In the genomic region with DNA sequence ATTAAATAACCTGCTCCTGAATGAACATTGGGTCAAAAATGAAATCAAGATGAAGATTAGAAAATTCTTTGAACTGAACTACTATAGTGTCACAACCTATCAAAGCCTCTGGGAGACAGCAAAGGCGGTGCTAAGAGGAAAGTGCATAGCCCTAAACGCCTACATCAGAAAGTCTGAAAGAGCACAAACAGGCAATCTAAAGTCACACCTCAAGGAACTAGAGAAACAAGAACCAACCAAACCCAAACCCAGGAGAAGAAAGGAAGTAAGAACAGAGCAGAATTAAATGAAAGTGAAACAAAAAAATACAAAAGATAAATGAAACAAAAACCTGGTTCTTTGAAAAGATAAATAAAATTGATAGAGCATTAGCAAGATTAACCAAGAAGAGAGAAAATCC, we compare ENCODE assay signal across 8 cellular contexts.
DNase-seq lines count a peak whose midpoint lies in the region; ATAC-seq lines count a peak whose summit lies in the region.
"Not testable (repeated sequence)": the region's sequence is repeated elsewhere in the genome, so short reads cannot be mapped to it uniquely, and the experiment has no call there.

No MANE protein-coding gene starts in this region.

- not testable (repeated sequence) for ATAC-seq in naive B cell (ENCODE audit: low read depth in 2 of 2)

- DNase-seq in CD4-positive, alpha-beta memory T cell: peak in 1 of 5 donors; percentile 1
- not testable (repeated sequence) for DNase-seq in activated CD4-positive, alpha-beta T cell treated with anti-CD3 and anti-CD28 coated beads, Interleukin-2, amount 10 ng/mL, durations not matched to agents 7 days and 5 days; activated T-cell treated with anti-CD3 and anti-CD28 coated beads, Interleukin-2, amount 50 U/mL, for 24 hours; naive B cell

- intact Hi-C loops in CD4-positive, alpha-beta memory T cell (cut with micrococcal nuclease): not testable (repeated sequence)

- H3K36me3 ChIP-seq in CD4-positive, alpha-beta memory T cell (ENCODE audit: insufficient read depth, low read length): not testable (repeated sequence)

- H3K36me3 Mint-ChIP-seq in CD4-positive, alpha-beta memory T cell; IgD-negative memory B cell; T-helper 1 cell treated with Interleukin-12 subunit alpha and Interleukin-12 subunit beta and Interleukin-4 antibody, amounts not matched to agents 30 μg/mL and 1 μg/mL, for 36 hours (ENCODE audit: low read depth); activated CD4-positive, alpha-beta T cell treated with anti-CD3 and anti-CD28 coated beads, Interleukin-2, amount 10 ng/mL, durations not matched to agents 7 days and 5 days (ENCODE audit: low read depth); activated T-cell treated with anti-CD3 and anti-CD28 coated beads, Interleukin-2, amount 50 U/mL, for 24 hours (ENCODE audit: low read depth); activated naive CD4-positive, alpha-beta T cell treated with anti-CD3 and anti-CD28 coated beads, Interleukin-2, amount 50 U/mL, for 24 hours; naive B cell; stimulated activated naive CD8-positive, alpha-beta T cell treated with anti-CD3 and anti-CD28 coated beads, Interleukin-15, Interleukin-2, amounts not matched to agents 100 ng/mL and 50 ng/mL, for 24 hours (ENCODE audit: low read depth): not testable (repeated sequence)

- POLR2A ChIA-PET in CD4-positive, alpha-beta memory T cell (lab: Charles Lee; ENCODE audit: partially characterized antibody); activated CD4-positive, alpha-beta T cell treated with anti-CD3 and anti-CD28 coated beads, Interleukin-2, amount 10 ng/mL, durations not matched to agents 7 days and 5 days (lab: Charles Lee): not testable (repeated sequence)

- H3K9me3 Mint-ChIP-seq in CD4-positive, alpha-beta memory T cell; IgD-negative memory B cell; T-helper 1 cell treated with Interleukin-12 subunit alpha and Interleukin-12 subunit beta and Interleukin-4 antibody, amounts not matched to agents 30 μg/mL and 1 μg/mL, for 36 hours; activated CD4-positive, alpha-beta T cell treated with anti-CD3 and anti-CD28 coated beads, Interleukin-2, amount 10 ng/mL, durations not matched to agents 7 days and 5 days; activated T-cell treated with anti-CD3 and anti-CD28 coated beads, Interleukin-2, amount 50 U/mL, for 24 hours; activated naive CD4-positive, alpha-beta T cell treated with anti-CD3 and anti-CD28 coated beads, Interleukin-2, amount 50 U/mL, for 24 hours; naive B cell; stimulated activated naive CD8-positive, alpha-beta T cell treated with anti-CD3 and anti-CD28 coated beads, Interleukin-15, Interleukin-2, amounts not matched to agents 100 ng/mL and 50 ng/mL, for 24 hours: not testable (repeated sequence)

- H3K27me3 Mint-ChIP-seq in CD4-positive, alpha-beta memory T cell; IgD-negative memory B cell; T-helper 1 cell treated with Interleukin-12 subunit alpha and Interleukin-12 subunit beta and Interleukin-4 antibody, amounts not matched to agents 30 μg/mL and 1 μg/mL, for 36 hours (ENCODE audit: low read depth); activated CD4-positive, alpha-beta T cell treated with anti-CD3 and anti-CD28 coated beads, Interleukin-2, amount 10 ng/mL, durations not matched to agents 7 days and 5 days; activated T-cell treated with anti-CD3 and anti-CD28 coated beads, Interleukin-2, amount 50 U/mL, for 24 hours; activated naive CD4-positive, alpha-beta T cell treated with anti-CD3 and anti-CD28 coated beads, Interleukin-2, amount 50 U/mL, for 24 hours; stimulated activated naive CD8-positive, alpha-beta T cell treated with anti-CD3 and anti-CD28 coated beads, Interleukin-15, Interleukin-2, amounts not matched to agents 100 ng/mL and 50 ng/mL, for 24 hours: not testable (repeated sequence)
- peaks cover 0 to 14% (median 4%) of the 10 kb centered on the region in 3 donors for H3K27me3 Mint-ChIP-seq in naive B cell

- not testable (repeated sequence) for H3K4me3 ChIP-seq in CD4-positive, alpha-beta memory T cell (ENCODE audit: low read length in 2 of 2)

- not testable (repeated sequence) for H3K9me3 ChIP-seq in CD4-positive, alpha-beta memory T cell (ENCODE audit: control insufficient read depth in 1 of 2, low read length in 2 of 2)

- not testable (repeated sequence) for H3K4me1 ChIP-seq in CD4-positive, alpha-beta memory T cell (ENCODE audit: insufficient read depth, low read length)

- CTCF ChIA-PET in CD4-positive, alpha-beta memory T cell (lab: Charles Lee; ENCODE audit: partially characterized antibody); activated CD4-positive, alpha-beta T cell treated with anti-CD3 and anti-CD28 coated beads, Interleukin-2, amount 10 ng/mL, durations not matched to agents 7 days and 5 days (lab: Charles Lee): not testable (repeated sequence)

- peaks cover 6 to 14% (median 9%) of the 10 kb centered on the region in 4 donors for H3K4me1 Mint-ChIP-seq in CD4-positive, alpha-beta memory T cell
- H3K4me1 Mint-ChIP-seq in IgD-negative memory B cell: peaks cover 8 to 12% (median 9%) of the 10 kb centered on the region in 3 donors
- not testable (repeated sequence) for H3K4me1 Mint-ChIP-seq in T-helper 1 cell treated with Interleukin-12 subunit alpha and Interleukin-12 subunit beta and Interleukin-4 antibody, amounts not matched to agents 30 μg/mL and 1 μg/mL, for 36 hours (ENCODE audit: low read depth); naive B cell
- peaks cover 15% of the 10 kb centered on the region for H3K4me1 Mint-ChIP-seq in activated CD4-positive, alpha-beta T cell treated with anti-CD3 and anti-CD28 coated beads, Interleukin-2, amount 10 ng/mL, durations not matched to agents 7 days and 5 days
- H3K4me1 Mint-ChIP-seq in activated T-cell treated with anti-CD3 and anti-CD28 coated beads, Interleukin-2, amount 50 U/mL, for 24 hours (ENCODE audit: low read depth): peaks cover 13% of the 10 kb centered on the region
- H3K4me1 Mint-ChIP-seq in activated naive CD4-positive, alpha-beta T cell treated with anti-CD3 and anti-CD28 coated beads, Interleukin-2, amount 50 U/mL, for 24 hours: peaks cover 14% of the 10 kb centered on the region
- H3K4me1 Mint-ChIP-seq in stimulated activated naive CD8-positive, alpha-beta T cell treated with anti-CD3 and anti-CD28 coated beads, Interleukin-15, Interleukin-2, amounts not matched to agents 100 ng/mL and 50 ng/mL, for 24 hours (ENCODE audit: low read depth): peaks cover 13% of the 10 kb centered on the region

- not testable (repeated sequence) for H3K27ac ChIP-seq in CD4-positive, alpha-beta memory T cell (ENCODE audit: low read depth, low read length)

- H3K27ac Mint-ChIP-seq in CD4-positive, alpha-beta memory T cell: peak overlapping the region in 4 of 7 donors; percentile 3 to 33 (median 18)
- H3K27ac Mint-ChIP-seq in IgD-negative memory B cell (peak overlapping the region in 2 of 3 donors; percentile 24 to 48), naive B cell (peak overlapping the region in 5 of 6 donors; percentile 16 to 82 (median 41))
- H3K27ac Mint-ChIP-seq in T-helper 1 cell treated with Interleukin-12 subunit alpha and Interleukin-12 subunit beta and Interleukin-4 antibody, amounts not matched to agents 30 μg/mL and 1 μg/mL, for 36 hours: peak overlapping the region; percentile 2
- H3K27ac Mint-ChIP-seq in activated CD4-positive, alpha-beta T cell treated with anti-CD3 and anti-CD28 coated beads, Interleukin-2, amount 10 ng/mL, durations not matched to agents 7 days and 5 days: peak overlapping the region; percentile 91
- H3K27ac Mint-ChIP-seq in activated T-cell treated with anti-CD3 and anti-CD28 coated beads, Interleukin-2, amount 50 U/mL, for 24 hours: peak overlapping the region; percentile 27
- H3K27ac Mint-ChIP-seq in activated naive CD4-positive, alpha-beta T cell treated with anti-CD3 and anti-CD28 coated beads, Interleukin-2, amount 50 U/mL, for 24 hours: peak overlapping the region; percentile 77
- peak overlapping the region; percentile 36 for H3K27ac Mint-ChIP-seq in stimulated activated naive CD8-positive, alpha-beta T cell treated with anti-CD3 and anti-CD28 coated beads, Interleukin-15, Interleukin-2, amounts not matched to agents 100 ng/mL and 50 ng/mL, for 24 hours

- H3K4me3 Mint-ChIP-seq in CD4-positive, alpha-beta memory T cell: peak overlapping the region in 5 of 8 donors; percentile 11 to 73 (median 53)
- H3K4me3 Mint-ChIP-seq in IgD-negative memory B cell (peak overlapping the region in 3 of 4 donors; percentile 22 to 61 (median 24)), naive B cell (peak overlapping the region in 4 of 8 donors; percentile 1 to 48 (median 34))
- peak overlapping the region; percentile 2 for H3K4me3 Mint-ChIP-seq in T-helper 1 cell treated with Interleukin-12 subunit alpha and Interleukin-12 subunit beta and Interleukin-4 antibody, amounts not matched to agents 30 μg/mL and 1 μg/mL, for 36 hours
- H3K4me3 Mint-ChIP-seq in activated CD4-positive, alpha-beta T cell treated with anti-CD3 and anti-CD28 coated beads, Interleukin-2, amount 10 ng/mL, durations not matched to agents 7 days and 5 days: peak overlapping the region; percentile 60
- H3K4me3 Mint-ChIP-seq in activated T-cell treated with anti-CD3 and anti-CD28 coated beads, Interleukin-2, amount 50 U/mL, for 24 hours: not testable (repeated sequence)
- H3K4me3 Mint-ChIP-seq in activated naive CD4-positive, alpha-beta T cell treated with anti-CD3 and anti-CD28 coated beads, Interleukin-2, amount 50 U/mL, for 24 hours: peak overlapping the region; percentile 54
- peak overlapping the region; percentile 2 for H3K4me3 Mint-ChIP-seq in stimulated activated naive CD8-positive, alpha-beta T cell treated with anti-CD3 and anti-CD28 coated beads, Interleukin-15, Interleukin-2, amounts not matched to agents 100 ng/mL and 50 ng/mL, for 24 hours

- H3K27me3 ChIP-seq in CD4-positive, alpha-beta memory T cell (ENCODE audit: insufficient read depth, low read length): not testable (repeated sequence)

Comparison
In these comparisons a context has a peak if more than half of its experiments do, and no peak if none do; other contexts are left out.
1. H3K27ac Mint-ChIP-seq: peak in every context shown above with its lines; median percentile 91 in activated CD4-positive, alpha-beta T cell treated with anti-CD3 and anti-CD28 coated beads, Interleukin-2, amount 10 ng/mL, durations not matched to agents 7 days and 5 days; 77 in activated naive CD4-positive, alpha-beta T cell treated with anti-CD3 and anti-CD28 coated beads, Interleukin-2, amount 50 U/mL, for 24 hours; 41 in naive B cell; 36 in IgD-negative memory B cell; 36 in stimulated activated naive CD8-positive, alpha-beta T cell treated with anti-CD3 and anti-CD28 coated beads, Interleukin-15, Interleukin-2, amounts not matched to agents 100 ng/mL and 50 ng/mL, for 24 hours; 27 in activated T-cell treated with anti-CD3 and anti-CD28 coated beads, Interleukin-2, amount 50 U/mL, for 24 hours; 18 in CD4-positive, alpha-beta memory T cell; 2 in T-helper 1 cell treated with Interleukin-12 subunit alpha and Interleukin-12 subunit beta and Interleukin-4 antibody, amounts not matched to agents 30 μg/mL and 1 μg/mL, for 36 hours.